Comparison of ENCODE assay signal across 19 cellular contexts in genomic region chr2:112662702-112663101, GRCh38.
DNase-seq lines count a peak whose midpoint lies in the region; ATAC-seq lines count a peak whose summit lies in the region.
"Had no signal": no experiment of that assay in that cellular context is flagged by ENCODE, and none has a peak within 500 bp of the region (broad histone marks: within the 10 kb centered on the region; RNA-seq: fewer than 3 reads in every experiment).

No MANE protein-coding gene starts in this region.

- no peak overlapping the region for H2AFZ ChIP-seq in ACC112 (ENCODE audit: low read length, unreplicated experiment)

- no peak for ATAC-seq in effector memory CD8-positive, alpha-beta T cell (replicated peaks)
- ATAC-seq: activated naive CD8-positive, alpha-beta T cell treated with anti-CD3 and anti-CD28 coated beads, Interleukin-2, amount 50 U/mL, for 24 hours; stimulated activated memory B cell treated with anti-CD40 and anti-IgM and Interleukin-4, amounts not matched to agents 10 μg/mL and 1 μg/mL and 100 μg/mL, for 72 hours had no signal

- H3K4me1 Mint-ChIP-seq in effector memory CD8-positive, alpha-beta T cell (ENCODE audit: low read depth in 2 of 2) = peaks cover 32 to 46% of the 10 kb centered on the region in 2 donors

- peak overlapping the region; percentile 30; the same call in 1 of the 2 replicates for H3K27ac ChIP-seq in ACC112 (ENCODE audit: low read depth, low read length)

- peaks cover 17% of the 10 kb centered on the region for H3K79me2 ChIP-seq in ACC112 (ENCODE audit: control insufficient read depth, insufficient read depth, low read length, unreplicated experiment)

- peak overlapping the region in 1 of 2 donors; percentile 22 for H3K4me3 Mint-ChIP-seq in effector memory CD8-positive, alpha-beta T cell
- H3K4me3 Mint-ChIP-seq: activated naive CD8-positive, alpha-beta T cell treated with anti-CD3 and anti-CD28 coated beads, Interleukin-2, amount 50 U/mL, for 24 hours; B cell; neural crest cell; stimulated activated memory B cell treated with anti-CD40 and anti-IgM and Interleukin-4, amounts not matched to agents 10 μg/mL and 1 μg/mL and 100 μg/mL, for 72 hours had no signal

- H3K27ac Mint-ChIP-seq in effector memory CD8-positive, alpha-beta T cell = peak overlapping the region; percentile 82 to 89
- H3K27ac Mint-ChIP-seq: activated naive CD8-positive, alpha-beta T cell treated with anti-CD3 and anti-CD28 coated beads, Interleukin-2, amount 50 U/mL, for 24 hours; B cell; stimulated activated memory B cell treated with anti-CD40 and anti-IgM and Interleukin-4, amounts not matched to agents 10 μg/mL and 1 μg/mL and 100 μg/mL, for 72 hours had no signal

- H3K36me3 ChIP-seq in ACC112 (ENCODE audit: insufficient read depth, low read length) = peaks cover 54% of the 10 kb centered on the region

- H3K27me3 Mint-ChIP-seq in effector memory CD8-positive, alpha-beta T cell = no peaks in the 10 kb centered on the region
- H3K27me3 Mint-ChIP-seq: activated naive CD8-positive, alpha-beta T cell treated with anti-CD3 and anti-CD28 coated beads, Interleukin-2, amount 50 U/mL, for 24 hours; B cell; stimulated activated memory B cell treated with anti-CD40 and anti-IgM and Interleukin-4, amounts not matched to agents 10 μg/mL and 1 μg/mL and 100 μg/mL, for 72 hours had no signal

- H3K36me3 Mint-ChIP-seq in effector memory CD8-positive, alpha-beta T cell (ENCODE audit: insufficient read depth) = peaks cover 87% of the 10 kb centered on the region

- no peaks in the 10 kb centered on the region for H3K27me3 ChIP-seq in ACC112 (ENCODE audit: insufficient read depth, low read length)
- H3K27me3 ChIP-seq: thyroid gland had no signal

- no peak overlapping the region for H3K4me3 ChIP-seq in ACC112 (ENCODE audit: low read depth, low read length)
- H3K4me3 ChIP-seq: HAP-1, thyroid gland had no signal

- DNase-seq in DMS79 (lab: John Stamatoyannopoulos, UW) = peak; percentile 16
- peak; percentile 25 for DNase-seq in NOMO-1 treated with DMSO at 0.1 percent for 48 hours (lab: John Stamatoyannopoulos, UW; ENCODE audit: unreplicated experiment)
- no peak for DNase-seq in effector memory CD8-positive, alpha-beta T cell
- no peak for DNase-seq in DMS153 (lab: John Stamatoyannopoulos, UW)
- DNase-seq in NAMALWA (ENCODE audit: low spot score) = no peak
- no peak for DNase-seq in effector CD8-positive, alpha-beta T cell (lab: John Stamatoyannopoulos, UW)
- DNase-seq: activated naive CD8-positive, alpha-beta T cell treated with anti-CD3 and anti-CD28 coated beads, Interleukin-2, amount 50 U/mL, for 24 hours; effector CD4-positive, alpha-beta T cell; kidney; mesendoderm; NCI-H187 treated with DMSO at 0.1 percent for 48 hours; NCI-H510A treated with DMSO at 0.1 percent for 48 hours; T1000 had no signal

- peaks cover 32% of the 10 kb centered on the region for H3K4me1 ChIP-seq in ACC112 (ENCODE audit: control insufficient read depth, insufficient read depth, low read length, unreplicated experiment)
- H3K4me1 ChIP-seq: HAP-1 had no signal

- H3K9me3 Mint-ChIP-seq in effector memory CD8-positive, alpha-beta T cell = no peaks in the 10 kb centered on the region
- H3K9me3 Mint-ChIP-seq: activated naive CD8-positive, alpha-beta T cell treated with anti-CD3 and anti-CD28 coated beads, Interleukin-2, amount 50 U/mL, for 24 hours; neural crest cell; stimulated activated memory B cell treated with anti-CD40 and anti-IgM and Interleukin-4, amounts not matched to agents 10 μg/mL and 1 μg/mL and 100 μg/mL, for 72 hours had no signal

Comparison
In these comparisons a context has a peak if more than half of its experiments do, and no peak if none do; other contexts are left out.
1. DNase-seq: peak in DMS79 (single experiment) and NOMO-1 treated with DMSO at 0.1 percent for 48 hours (single experiment); none in effector memory CD8-positive, alpha-beta T cell (0 of 3), DMS153 (single experiment), NAMALWA (single experiment) and effector CD8-positive, alpha-beta T cell (single experiment).